Comparison of ENCODE assay signal across 19 cellular contexts in genomic region chr4:107618656-107619055, GRCh38.
A peak's percentile ranks its signal among the peaks of the same experiment; 100 is the strongest.
DNase-seq lines count a peak whose midpoint lies in the region; ATAC-seq and TF ChIP-seq lines count a peak whose summit lies in the region.
"Had no signal": no experiment of that assay in that cellular context is flagged by ENCODE, and none has a peak within 500 bp of the region (broad histone marks: within the 10 kb centered on the region; RNA-seq: fewer than 3 reads in every experiment).

No MANE protein-coding gene starts in this region.

- H3K36me3 Mint-ChIP-seq in MCF 10A (ENCODE audit: insufficient read depth, unreplicated experiment) (peaks cover 15% of the 10 kb centered on the region), osteocyte (ENCODE audit: unreplicated experiment) (peaks cover 33% of the 10 kb centered on the region)
- no peaks in the 10 kb centered on the region for H3K36me3 Mint-ChIP-seq in activated T-helper 1 cell treated with anti-CD3 and anti-CD28 coated beads, Interleukin-12 subunit alpha, Interleukin-12 subunit beta, Interleukin-2, Interleukin-4 antibody, amounts not matched to agents 30 ng/mL and 10 ng/mL and 1 ng/mL, durations not matched to agents 14 hours and 24 hours and 36 hours (ENCODE audit: low read depth)

- H3K9me3 ChIP-seq in breast epithelium: peaks cover 0 to 4% of the 10 kb centered on the region in 2 donors
- no peaks in the 10 kb centered on the region for H3K9me3 ChIP-seq in aorta (ENCODE audit: control insufficient read depth, low read length)

- CTCF ChIA-PET in MCF 10A (lab: Yijun Ruan, JAX): no interaction called here

- POLR2A ChIA-PET in MCF 10A (lab: Yijun Ruan, JAX): no interaction called here

- in situ Hi-C loops in brain microvascular endothelial cell (cut with HindIII; ENCODE audit: low pct_ligation_motif_present, low sequenced_read_pairs): no loop called here

- no peak for ATAC-seq in aorta (ENCODE audit: low FRiP score)
- ATAC-seq: GM23338, Panc1 had no signal

- peak overlapping the region; percentile 46 for H3K27ac Mint-ChIP-seq in MCF 10A (ENCODE audit: low read depth, unreplicated experiment)
- H3K27ac Mint-ChIP-seq in osteocyte (ENCODE audit: unreplicated experiment): peak overlapping the region; percentile 91
- no peak overlapping the region for H3K27ac Mint-ChIP-seq in activated T-helper 1 cell treated with anti-CD3 and anti-CD28 coated beads, Interleukin-12 subunit alpha, Interleukin-12 subunit beta, Interleukin-2, Interleukin-4 antibody, amounts not matched to agents 30 ng/mL and 10 ng/mL and 1 ng/mL, durations not matched to agents 14 hours and 24 hours and 36 hours
- H3K27ac Mint-ChIP-seq: CD4-positive, alpha-beta T cell; GM23338 had no signal

- no peak for DNase-seq in MCF 10A (ENCODE audit: unreplicated experiment)
- no peak for DNase-seq in breast epithelium (ENCODE audit: low spot score in 2 of 2)
- DNase-seq in brain microvascular endothelial cell: no peak
- no peak for DNase-seq in osteocyte (ENCODE audit: extremely low spot score, unreplicated experiment)
- no peak for DNase-seq in aorta
- no peak for DNase-seq in globus pallidus (ENCODE audit: low spot score)
- no peak for DNase-seq in SHP77 (lab: John Stamatoyannopoulos, UW)
- DNase-seq in activated T-helper 1 cell treated with anti-CD3 and anti-CD28 coated beads, Interleukin-12 subunit alpha, Interleukin-12 subunit beta, Interleukin-2, Interleukin-4 antibody, amounts not matched to agents 30 ng/mL and 10 ng/mL and 1 ng/mL, durations not matched to agents 14 hours and 24 hours and 36 hours (ENCODE audit: low spot score): no peak
- DNase-seq: AML-193; CD4-positive, alpha-beta T cell; DMS79; MM.1S; NCI-H1105 treated with DMSO at 0.1 percent for 48 hours; NCI-H2029; NCI-H2171 treated with DMSO at 0.1 percent for 48 hours; NCI-H774 had no signal

- no peak for TF ChIP-seq POLR2A in breast epithelium (IDR thresholded peaks at IDR 0.05)

- no peak overlapping the region for H3K27ac ChIP-seq in breast epithelium
- peak overlapping the region; percentile 20 for H3K27ac ChIP-seq in brain microvascular endothelial cell
- peak overlapping the region; percentile 9 to 19 for H3K27ac ChIP-seq in aorta (ENCODE audit: low read depth in 1 of 2, low read length in 2 of 2)
- H3K27ac ChIP-seq: KMS-11 had no signal

- H3K4me1 ChIP-seq in breast epithelium (no peaks in the 10 kb centered on the region), aorta (ENCODE audit: control insufficient read depth in 1 of 2, insufficient read depth in 2 of 2, low read length in 2 of 2) (peaks cover 2 to 4% of the 10 kb centered on the region in 2 donors)

- H3K4me3 Mint-ChIP-seq in MCF 10A (ENCODE audit: unreplicated experiment): no peak overlapping the region
- H3K4me3 Mint-ChIP-seq in osteocyte (ENCODE audit: unreplicated experiment): peak overlapping the region; percentile 16
- H3K4me3 Mint-ChIP-seq in activated T-helper 1 cell treated with anti-CD3 and anti-CD28 coated beads, Interleukin-12 subunit alpha, Interleukin-12 subunit beta, Interleukin-2, Interleukin-4 antibody, amounts not matched to agents 30 ng/mL and 10 ng/mL and 1 ng/mL, durations not matched to agents 14 hours and 24 hours and 36 hours: no peak overlapping the region
- H3K4me3 Mint-ChIP-seq: CD4-positive, alpha-beta T cell; GM23338 had no signal

- H3K4me1 Mint-ChIP-seq in MCF 10A (ENCODE audit: insufficient read depth, unreplicated experiment) (peaks cover 16% of the 10 kb centered on the region), osteocyte (ENCODE audit: unreplicated experiment) (peaks cover 54% of the 10 kb centered on the region)
- no peaks in the 10 kb centered on the region for H3K4me1 Mint-ChIP-seq in activated T-helper 1 cell treated with anti-CD3 and anti-CD28 coated beads, Interleukin-12 subunit alpha, Interleukin-12 subunit beta, Interleukin-2, Interleukin-4 antibody, amounts not matched to agents 30 ng/mL and 10 ng/mL and 1 ng/mL, durations not matched to agents 14 hours and 24 hours and 36 hours (ENCODE audit: low read depth)
- H3K4me1 Mint-ChIP-seq: GM23338 had no signal

- intact Hi-C loops in MCF 10A (cut with micrococcal nuclease): no loop called here
- intact Hi-C loops in breast epithelium (cut with DNase I; ENCODE audit: low total_unique reads): no loop called here
- intact Hi-C loops in aorta (cut with DNase I): no loop called here
- intact Hi-C loops in activated T-helper 1 cell treated with anti-CD3 and anti-CD28 coated beads, Interleukin-12 subunit alpha, Interleukin-12 subunit beta, Interleukin-2, Interleukin-4 antibody, amounts not matched to agents 30 ng/mL and 10 ng/mL and 1 ng/mL, durations not matched to agents 14 hours and 24 hours and 36 hours (cut with micrococcal nuclease): no loop called here

- H3K27me3 Mint-ChIP-seq in MCF 10A (ENCODE audit: insufficient read depth, unreplicated experiment) (no peaks in the 10 kb centered on the region), osteocyte (ENCODE audit: unreplicated experiment) (no peaks in the 10 kb centered on the region)
- no peaks in the 10 kb centered on the region for H3K27me3 Mint-ChIP-seq in activated T-helper 1 cell treated with anti-CD3 and anti-CD28 coated beads, Interleukin-12 subunit alpha, Interleukin-12 subunit beta, Interleukin-2, Interleukin-4 antibody, amounts not matched to agents 30 ng/mL and 10 ng/mL and 1 ng/mL, durations not matched to agents 14 hours and 24 hours and 36 hours (ENCODE audit: insufficient read depth)
- H3K27me3 Mint-ChIP-seq: CD4-positive, alpha-beta T cell had no signal

- no peaks in the 10 kb centered on the region for H3K27me3 ChIP-seq in breast epithelium
- H3K27me3 ChIP-seq in brain microvascular endothelial cell (replicated peaks): no peaks in the 10 kb centered on the region
- H3K27me3 ChIP-seq in aorta (ENCODE audit: control insufficient read depth in 1 of 2, insufficient read depth in 2 of 2, low read length in 1 of 2): no peaks in the 10 kb centered on the region

- peaks cover 3% of the 10 kb centered on the region for H3K36me3 ChIP-seq in breast epithelium
- H3K36me3 ChIP-seq in brain microvascular endothelial cell (replicated peaks): no peaks in the 10 kb centered on the region
- H3K36me3 ChIP-seq in aorta (ENCODE audit: control insufficient read depth in 1 of 2, insufficient read depth in 2 of 2, low read length in 1 of 2): no peaks in the 10 kb centered on the region

- H3K4me3 ChIP-seq in breast epithelium (no peak overlapping the region), brain microvascular endothelial cell (ENCODE audit: low read depth, low read length) (no peak overlapping the region), aorta (ENCODE audit: low read length in 2 of 2) (no peak overlapping the region)
- H3K4me3 ChIP-seq: GM23338 had no signal

- TF ChIP-seq CTCF in MCF 10A (IDR thresholded peaks at IDR 0.05; ENCODE audit: unreplicated experiment) (no peak), breast epithelium (IDR thresholded peaks at IDR 0.05) (no peak), brain microvascular endothelial cell (IDR thresholded peaks at IDR 0.05; ENCODE audit: low read depth, low read length, missing control alignments) (no peak), osteocyte (IDR thresholded peaks at IDR 0.05) (no peak)

- no TSS peak for BruUV-seq in MCF 10A (replicated peaks; lab: Mats Ljungman, UMichigan)

- H3K9me3 Mint-ChIP-seq in MCF 10A (ENCODE audit: unreplicated experiment): no peaks in the 10 kb centered on the region
- H3K9me3 Mint-ChIP-seq in osteocyte (ENCODE audit: unreplicated experiment): peaks cover 16% of the 10 kb centered on the region
- H3K9me3 Mint-ChIP-seq in activated T-helper 1 cell treated with anti-CD3 and anti-CD28 coated beads, Interleukin-12 subunit alpha, Interleukin-12 subunit beta, Interleukin-2, Interleukin-4 antibody, amounts not matched to agents 30 ng/mL and 10 ng/mL and 1 ng/mL, durations not matched to agents 14 hours and 24 hours and 36 hours: no peaks in the 10 kb centered on the region
- H3K9me3 Mint-ChIP-seq: GM23338 had no signal

Comparison
In these comparisons a context has a peak if more than half of its experiments do, and no peak if none do; other contexts are left out.
1. H3K27ac ChIP-seq: peak in brain microvascular endothelial cell (single experiment) and aorta (2 of 2); none in breast epithelium (0 of 2).